Comparison of ENCODE assay signal across 8 cellular contexts in genomic region chr10:987906-988666, GRCh38. TPM values are rescaled to one million over a fixed set of nuclear protein-coding genes. Genes with fewer than 3 reads are reported as not detected.
DNase-seq lines count a peak whose midpoint lies in the region; ATAC-seq and TF ChIP-seq lines count a peak whose summit lies in the region.

TSS of gene GTPBP4 (plus strand) at chr10:988434. CDS start at chr10:988480, 46 bp downstream.

- H3K36me3 ChIP-seq in adipocyte (ENCODE audit: control insufficient read depth, insufficient read depth, low read length, severe bottlenecking) (peaks cover 3% of the 10 kb centered on the region), trophoblast cell (ENCODE audit: control insufficient read depth in 1 of 2, insufficient read depth in 2 of 2, low read length in 2 of 2) (peaks cover 8 to 9% of the 10 kb centered on the region in 2 experiments), transverse colon (peaks cover 0 to 6% (median 2%) of the 10 kb centered on the region in 4 donors)

- peak within 1 kb of the TSS; percentile 99 for H3K9ac ChIP-seq in adipocyte (ENCODE audit: low read length)
- H3K9ac ChIP-seq in trophoblast cell (ENCODE audit: low read length): peak within 1 kb of the TSS; percentile 95

- H2AK5ac ChIP-seq in trophoblast cell (ENCODE audit: low read length): peak within 1 kb of the TSS; percentile 94

- H3K27ac ChIP-seq in trophoblast cell (ENCODE audit: low read depth, low read length) (peak within 1 kb of the TSS; percentile 22), transverse colon (peak within 1 kb of the TSS; percentile 91 to 97 (median 94))

- H2AFZ ChIP-seq in trophoblast cell (ENCODE audit: insufficient read depth, low read length, poor library complexity): peak within 1 kb of the TSS; percentile 66

- in situ Hi-C loops in transverse colon (cut with MboI; ENCODE audit: low pct_ligation_motif_present in 1 of 4, low pct_unique_long_range_greater_than_20kb in 1 of 4, low sequenced_read_pairs in 3 of 4): loop anchor here in 2 of 4 donors (10.0 to 25.0 kb wide), 2 partner anchors 57 to 151 kb away; partner anchors contain the start of gene IDI1 (in 1 of the 2)

- H3K18ac ChIP-seq in trophoblast cell (ENCODE audit: low read length): peak within 1 kb of the TSS; percentile 83

- H3K9me3 ChIP-seq in adipocyte (ENCODE audit: control insufficient read depth, low read length) (no peaks in the 10 kb centered on the region), trophoblast cell (ENCODE audit: insufficient read depth, low read depth, low read length) (no peaks in the 10 kb centered on the region), transverse colon (no peaks in the 10 kb centered on the region)

- no CpG with 5 or more reads among the region's 71 CpGs for WGBS in trophoblast cell (ENCODE audit: extremely low coverage, insufficient coverage, insufficient read length)
- 1% methylated on average over 70 of the region's 71 CpGs; no CpG with 5 or more reads in 1 of the 2 donors for WGBS in transverse colon (ENCODE audit: low coverage in 1 of 2), 2 donors

- peak; percentile 86 for DNase-seq in NCI-H1105 treated with DMSO at 0.1 percent for 48 hours (lab: John Stamatoyannopoulos, UW)
- DNase-seq in SW480 (ENCODE audit: low spot score): peak; percentile 84
- peak; percentile 99 for DNase-seq in adipocyte (ENCODE audit: low read depth)
- peak; percentile 99 for DNase-seq in cardiac septum (ENCODE audit: low spot score)
- peak; percentile 98 to 99 for DNase-seq in trophoblast cell
- peak; percentile 99 for DNase-seq in transverse colon

- peak; percentile 91 for TF ChIP-seq POLR2A in transverse colon (IDR thresholded peaks at IDR 0.05)

- peak within 1 kb of the TSS; percentile 84 for H3K4me2 ChIP-seq in trophoblast cell (ENCODE audit: low read length)

- H3K4me1 ChIP-seq in adipocyte (ENCODE audit: control insufficient read depth, insufficient read depth, low read length): peaks cover 41% of the 10 kb centered on the region
- H3K4me1 ChIP-seq in trophoblast cell (ENCODE audit: control insufficient read depth in 1 of 2, insufficient read depth in 2 of 2, low read length in 2 of 2): peaks cover 9 to 16% of the 10 kb centered on the region in 2 experiments
- H3K4me1 ChIP-seq in transverse colon: peaks cover 11 to 21% (median 14%) of the 10 kb centered on the region in 4 donors

- peak within 1 kb of the TSS; percentile 89 for H4K12ac ChIP-seq in trophoblast cell (ENCODE audit: low read depth, low read length)

- peak; percentile 93 for ATAC-seq in HG02678 (IDR thresholded peaks at IDR 0.05; ENCODE audit: unreplicated experiment)

- intact Hi-C loops in cardiac septum (cut with DNase I) (loop anchor here (2.0 to 10.0 kb wide), 3 partner anchors 55 to 123 kb away; partner anchors contain the start of gene IDI1), transverse colon (cut with DNase I; ENCODE audit: low total_unique reads) (no loop called here)

- peak within 1 kb of the TSS; percentile 87 for H3K14ac ChIP-seq in trophoblast cell (ENCODE audit: low read length)

- peak within 1 kb of the TSS; percentile 100 for H3K4ac ChIP-seq in trophoblast cell (ENCODE audit: low read depth, low read length)

- H3K79me2 ChIP-seq in trophoblast cell (ENCODE audit: control insufficient read depth, insufficient read depth, low read length, poor library complexity): peaks cover 20% of the 10 kb centered on the region

- H2BK120ac ChIP-seq in trophoblast cell (ENCODE audit: insufficient read depth, low read length, poor library complexity): peak within 1 kb of the TSS; percentile 82

- peak within 1 kb of the TSS; percentile 99 for H3K4me3 ChIP-seq in adipocyte (ENCODE audit: low read length)
- peak within 1 kb of the TSS; percentile 97 for H3K4me3 ChIP-seq in trophoblast cell (ENCODE audit: low read depth, low read length)
- peak within 1 kb of the TSS; percentile 61 to 95 (median 86) for H3K4me3 ChIP-seq in transverse colon

- no peak for TF ChIP-seq EP300 in transverse colon (IDR thresholded peaks at IDR 0.05; ENCODE audit: low read depth)

- H4K91ac ChIP-seq in trophoblast cell (ENCODE audit: low read depth, low read length): peak within 1 kb of the TSS; percentile 88

- H3K79me1 ChIP-seq in trophoblast cell (ENCODE audit: low read length): peaks cover 10% of the 10 kb centered on the region

- H3K23ac ChIP-seq in trophoblast cell (ENCODE audit: low read length): no peak within 1 kb of the TSS

- H2BK5ac ChIP-seq in trophoblast cell (ENCODE audit: low read depth, low read length, poor library complexity): peak within 1 kb of the TSS; percentile 78

- no peaks in the 10 kb centered on the region for H3K27me3 ChIP-seq in adipocyte (replicated peaks; ENCODE audit: control insufficient read depth, insufficient read depth, low read length)
- no peaks in the 10 kb centered on the region for H3K27me3 ChIP-seq in trophoblast cell (ENCODE audit: insufficient read depth, low read length)
- H3K27me3 ChIP-seq in transverse colon: no peaks in the 10 kb centered on the region

- TF ChIP-seq CTCF in GM12873 (IDR thresholded peaks at IDR 0.05; ENCODE audit: insufficient read depth, low read depth, low read length, missing control alignments) (peak; percentile 28), transverse colon (IDR thresholded peaks at IDR 0.05) (no peak)

- H4K8ac ChIP-seq in trophoblast cell (ENCODE audit: low read depth, low read length): peak within 1 kb of the TSS; percentile 96

- no peak within 1 kb of the TSS for H2BK12ac ChIP-seq in trophoblast cell (ENCODE audit: low read length)

RNA-seq across cellular contexts. Expression of gene GTPBP4, which starts in this region (rescaled TPM):
- total RNA-seq in cardiac septum (33.1 TPM), transverse colon (10 to 100 TPM in 3 of 4 donors, 1 to 10 TPM in 1; 9.4 to 25.4 (median 17.1) TPM)
- polyA plus RNA-seq in trophoblast cell (2013): 43.9 and 45.1 TPM in 2 replicates

Comparison
In these comparisons a context has a peak if more than half of its experiments do, and no peak if none do; other contexts are left out.
1. Peak in every context shown above with its lines: DNase-seq, ATAC-seq, H3K4me3 ChIP-seq and H3K27ac ChIP-seq.